Comparison of ENCODE assay signal across 8 cellular contexts in the genomic region with DNA sequence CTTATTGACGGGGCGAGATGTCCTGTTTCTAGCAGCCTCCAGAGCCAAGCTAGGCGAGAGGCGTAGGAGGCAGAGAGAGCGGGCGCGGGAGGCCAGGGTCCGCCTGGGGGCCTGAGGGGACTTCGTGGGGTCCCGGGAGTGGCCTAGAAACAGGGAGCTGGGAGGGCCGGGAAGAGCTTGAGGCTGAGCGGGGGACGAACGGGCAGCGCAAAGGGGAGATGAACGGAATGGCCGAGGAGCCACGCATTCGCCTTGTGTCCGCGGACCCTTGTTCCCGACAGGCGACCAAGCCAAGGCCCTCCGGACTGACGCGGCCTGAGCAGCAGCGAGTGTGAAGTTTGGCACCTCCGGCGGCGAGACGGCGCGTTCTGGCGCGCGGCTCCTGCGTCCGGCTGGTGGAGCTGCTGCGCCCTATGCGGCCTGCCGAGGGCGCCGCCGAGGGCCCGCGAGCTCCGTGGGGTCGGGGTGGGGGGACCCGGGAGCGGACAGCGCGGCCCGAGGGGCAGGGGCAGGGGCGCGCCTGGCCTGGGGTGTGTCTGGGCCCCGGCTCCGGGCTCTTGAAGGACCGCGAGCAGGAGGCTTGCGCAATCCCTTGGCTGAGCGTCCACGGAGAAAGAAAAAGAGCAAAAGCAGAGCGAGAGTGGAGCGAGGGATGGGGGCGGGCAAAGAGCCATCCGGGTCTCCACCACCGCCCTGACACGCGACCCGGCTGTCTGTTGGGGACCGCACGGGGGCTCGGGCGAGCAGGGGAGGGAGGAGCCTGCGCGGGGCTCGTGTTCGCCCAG. TPM values are rescaled to one million over a fixed set of nuclear protein-coding genes. Genes with fewer than 3 reads are reported as not detected.
DNase-seq lines count a peak whose midpoint lies in the region; ATAC-seq and TF ChIP-seq lines count a peak whose summit lies in the region.

No MANE protein-coding gene starts in this region.

- H3K4me1 Mint-ChIP-seq in activated T-helper 17 cell treated with anti-CD3 and anti-CD28 coated beads, Interleukin-2, amount 50 U/mL, for 72 hours: peaks cover 6% of the 10 kb centered on the region

- H3K4me2 ChIP-seq in trophoblast cell (ENCODE audit: low read length): peak overlapping the region; percentile 69

- H3K4me1 ChIP-seq in A673 (ENCODE audit: insufficient read depth, low read length, poor library complexity, severe bottlenecking) (peaks cover 73% of the 10 kb centered on the region), trophoblast cell (ENCODE audit: control insufficient read depth in 1 of 2, insufficient read depth in 2 of 2, low read length in 2 of 2) (peaks cover 47 to 48% of the 10 kb centered on the region in 2 experiments)

- H3K9ac ChIP-seq in trophoblast cell (ENCODE audit: low read length): no peak overlapping the region

- WGBS in trophoblast cell (ENCODE audit: extremely low coverage, insufficient coverage, insufficient read length): no CpG with 5 or more reads among the region's 78 CpGs

- peaks cover 6% of the 10 kb centered on the region for H3K36me3 Mint-ChIP-seq in activated T-helper 17 cell treated with anti-CD3 and anti-CD28 coated beads, Interleukin-2, amount 50 U/mL, for 72 hours (ENCODE audit: low read depth)

- H3K27ac Mint-ChIP-seq in activated T-helper 17 cell treated with anti-CD3 and anti-CD28 coated beads, Interleukin-2, amount 50 U/mL, for 72 hours: no peak overlapping the region

- CTCF ChIA-PET in A673 (lab: Charles Lee): interaction anchor here (0.6 to 0.8 kb wide), 2 partner anchors 30 to 44 kb away, joined by 3 to 11 read pairs; a partner anchor contains a TSS

- peak; percentile 45; the same call in 1 of the 2 replicates for TF ChIP-seq CTCF in A673 (conservative IDR thresholded peaks at IDR 0.05; ENCODE audit: low read depth, low read length)
- peak; percentile 5 for TF ChIP-seq CTCF in fibroblast of villous mesenchyme (IDR thresholded peaks at IDR 0.05; ENCODE audit: insufficient read depth, low read depth, low read length)

- no peak overlapping the region for H2AFZ ChIP-seq in trophoblast cell (ENCODE audit: insufficient read depth, low read length, poor library complexity)

- peaks cover 11% of the 10 kb centered on the region for H3K27me3 Mint-ChIP-seq in activated T-helper 17 cell treated with anti-CD3 and anti-CD28 coated beads, Interleukin-2, amount 50 U/mL, for 72 hours

- no peak overlapping the region for H3K4ac ChIP-seq in trophoblast cell (ENCODE audit: low read depth, low read length)

- H2AK5ac ChIP-seq in trophoblast cell (ENCODE audit: low read length): no peak overlapping the region

- H3K79me2 ChIP-seq in trophoblast cell (ENCODE audit: control insufficient read depth, insufficient read depth, low read length, poor library complexity): peaks cover 4% of the 10 kb centered on the region

- H3K4me3 ChIP-seq in A673 (ENCODE audit: low read depth, low read length, poor library complexity, severe bottlenecking) (peak overlapping the region; percentile 59), H7 (ENCODE audit: insufficient read depth, low read depth, low read length) (no peak overlapping the region; the same call in 1 of the 2 replicates), fibroblast of villous mesenchyme (ENCODE audit: low read depth, low read length) (no peak overlapping the region), trophoblast cell (ENCODE audit: low read depth, low read length) (peak overlapping the region; percentile 46)

- H3K14ac ChIP-seq in trophoblast cell (ENCODE audit: low read length): no peak overlapping the region

- H3K4me3 Mint-ChIP-seq in activated T-helper 17 cell treated with anti-CD3 and anti-CD28 coated beads, Interleukin-2, amount 50 U/mL, for 72 hours: no peak overlapping the region

- no peak overlapping the region for H2BK5ac ChIP-seq in trophoblast cell (ENCODE audit: low read depth, low read length, poor library complexity)

- peaks cover 3% of the 10 kb centered on the region for H3K36me3 ChIP-seq in A673 (ENCODE audit: insufficient read depth, low read length, poor library complexity, severe bottlenecking)
- no peaks in the 10 kb centered on the region for H3K36me3 ChIP-seq in H7 (replicated peaks; ENCODE audit: control insufficient read depth, insufficient read depth, low read length)
- H3K36me3 ChIP-seq in trophoblast cell (ENCODE audit: control insufficient read depth in 1 of 2, insufficient read depth in 2 of 2, low read length in 2 of 2): no peaks in the 10 kb centered on the region

- BruUV-seq in A673 (replicated peaks; lab: Mats Ljungman, UMichigan): no TSS peak

- ATAC-seq in activated T-helper 17 cell treated with anti-CD3 and anti-CD28 coated beads, Interleukin-2, amount 50 U/mL, for 72 hours (replicated peaks): no peak
- ATAC-seq in GM21423 (IDR thresholded peaks at IDR 0.05; ENCODE audit: unreplicated experiment): no peak

- POLR2A ChIA-PET in A673 (lab: Charles Lee; ENCODE audit: low non-redundant PET): interaction anchor here (0.5 kb wide), 1 partner anchor 43 kb away, joined by 3 read pairs; no protein-coding TSS in a partner anchor

- H3K9me3 ChIP-seq in A673 (ENCODE audit: low read depth, low read length, poor library complexity, severe bottlenecking): no peaks in the 10 kb centered on the region
- peaks cover 14% of the 10 kb centered on the region for H3K9me3 ChIP-seq in trophoblast cell (ENCODE audit: insufficient read depth, low read depth, low read length)

- H3K23ac ChIP-seq in trophoblast cell (ENCODE audit: low read length): no peak overlapping the region

- H4K91ac ChIP-seq in trophoblast cell (ENCODE audit: low read depth, low read length): no peak overlapping the region

- H3K27me3 ChIP-seq in A673 (replicated peaks; ENCODE audit: insufficient read depth, low read depth, low read length, poor library complexity): peaks cover 42% of the 10 kb centered on the region
- peaks cover 84% of the 10 kb centered on the region for H3K27me3 ChIP-seq in H7 (ENCODE audit: control insufficient read depth, insufficient read depth, low read length)
- peaks cover 76% of the 10 kb centered on the region for H3K27me3 ChIP-seq in trophoblast cell (ENCODE audit: insufficient read depth, low read length)

- no peak overlapping the region for H3K18ac ChIP-seq in trophoblast cell (ENCODE audit: low read length)

- no peak overlapping the region for H4K12ac ChIP-seq in trophoblast cell (ENCODE audit: low read depth, low read length)

- no peak overlapping the region for H3K27ac ChIP-seq in A673 (ENCODE audit: low read depth, low read length, poor library complexity, severe bottlenecking)
- H3K27ac ChIP-seq in trophoblast cell (ENCODE audit: low read depth, low read length): no peak overlapping the region

- DNase-seq in A673 (ENCODE audit: low spot score) (peak; percentile 61), H7 (peak; percentile 81), fibroblast of villous mesenchyme (ENCODE audit: low read depth) (peak; percentile 75), trophoblast cell (peak in 1 of 2 donors; percentile 33), NK-92 (lab: John Stamatoyannopoulos, UW; ENCODE audit: unreplicated experiment) (no peak)
- peak; percentile 67 for DNase-seq in activated CD8-positive, alpha-beta memory T cell treated with anti-CD3 and anti-CD28 coated beads for 24 hours

- no peak overlapping the region for H2BK120ac ChIP-seq in trophoblast cell (ENCODE audit: insufficient read depth, low read length, poor library complexity)

- no peak overlapping the region for H4K8ac ChIP-seq in trophoblast cell (ENCODE audit: low read depth, low read length)

- intact Hi-C loops in A673 (cut with micrococcal nuclease; ENCODE audit: unreplicated experiment): loop anchor here (5.0 kb wide), 1 partner anchor 132 kb away; no protein-coding TSS in a partner anchor

- no peak overlapping the region for H2BK12ac ChIP-seq in trophoblast cell (ENCODE audit: low read length)

- no peaks in the 10 kb centered on the region for H3K9me3 Mint-ChIP-seq in activated T-helper 17 cell treated with anti-CD3 and anti-CD28 coated beads, Interleukin-2, amount 50 U/mL, for 72 hours

- H3K79me1 ChIP-seq in trophoblast cell (ENCODE audit: low read length): peaks cover 5% of the 10 kb centered on the region

RNA-seq across cellular contexts. Expression of a gene that starts 1.2 kb away (rescaled TPM):
- total RNA-seq in A673 (2021) (42.6 and 45.5 TPM in 2 replicates), fibroblast of villous mesenchyme (13.0 and 19.0 TPM in 2 replicates)
- 6.4 and 6.6 TPM in 2 replicates for total RNA-seq in H7 (2014; rRNA removed; shearing (Covaris generic))
- polyA plus RNA-seq in trophoblast cell (2013): 17.8 and 20.5 TPM in 2 replicates
- 1 to 10 TPM; 8.7 to 9.1 TPM for total RNA-seq in activated T-helper 17 cell treated with anti-CD3 and anti-CD28 coated beads, Interleukin-2, amount 50 U/mL, for 72 hours

RNA-seq across cellular contexts. Expression of a gene that starts 43.5 kb away (rescaled TPM):
- total RNA-seq in A673 (2021) (24.5 and 27.0 TPM in 2 replicates), fibroblast of villous mesenchyme (3.2 and 4.7 TPM in 2 replicates)
- 1.4 and 1.9 TPM in 2 replicates for total RNA-seq in H7 (2014; rRNA removed; shearing (Covaris generic))
- polyA plus RNA-seq in trophoblast cell (2013): 1.2 and 1.5 TPM in 2 replicates
- 1 to 10 TPM; 1.6 to 5.5 TPM for total RNA-seq in activated T-helper 17 cell treated with anti-CD3 and anti-CD28 coated beads, Interleukin-2, amount 50 U/mL, for 72 hours

Comparison
In these comparisons a context has a peak if more than half of its experiments do, and no peak if none do; other contexts are left out.
1. H3K4me3 ChIP-seq: peak in A673 (single experiment) and trophoblast cell (single experiment); none in H7 (single experiment) and fibroblast of villous mesenchyme (single experiment).